Comparison of ENCODE assay signal across 1 cellular context in genomic region chr19:45178262-45179062, GRCh38.
TF ChIP-seq lines count a peak whose summit lies in the region.

BLOC1S3 (plus strand) TSS chr19:45178784; CDS start chr19:45179297, 513 bp downstream.

TF ChIP-seq in GM12878, 131 proteins besides CTCF, POLR2A, EP300 and RAD21 (continued from another document and continues in another):
- TF ChIP-seq ZBTB4 (CRISPR knock-in tag; IDR thresholded peaks at IDR 0.05) (no peak), ATF3 (IDR thresholded peaks at IDR 0.05; ENCODE audit: borderline replicate concordance, extremely low read depth, low read depth, low read length) (no peak; the same call in 1 of the 2 replicates), TBL1XR1 (IDR thresholded peaks at IDR 0.05; ENCODE audit: low read depth, low read length) (no peak), TCF12 (IDR thresholded peaks at IDR 0.05; ENCODE audit: low read depth, low read length) (no peak), ZSCAN29 (IDR thresholded peaks at IDR 0.05) (no peak), SMAD5 (IDR thresholded peaks at IDR 0.05; ENCODE audit: low read depth) (no peak), USF1 (IDR thresholded peaks at IDR 0.05; ENCODE audit: borderline replicate concordance, extremely low read length, insufficient read depth, low read depth, low read length) (peak; percentile 76), IRF3 (IDR thresholded peaks at IDR 0.05) (peak; percentile 80; the same call in 1 of the 2 replicates), MXI1 (IDR thresholded peaks at IDR 0.05; ENCODE audit: low read depth, low read length) (peak; percentile 98), NFIC (IDR thresholded peaks at IDR 0.05; ENCODE audit: low read depth, low read length) (no peak), LARP7 (IDR thresholded peaks at IDR 0.05) (no peak), CBX5 (IDR thresholded peaks at IDR 0.05; ENCODE audit: low read depth) (no peak), PBX3 (IDR thresholded peaks at IDR 0.05; ENCODE audit: insufficient replicate concordance, low read depth, low read length) (peak; percentile 78), ZNF384 (IDR thresholded peaks at IDR 0.05; ENCODE audit: borderline replicate concordance, low read depth, low read length) (no peak), BCL11A (IDR thresholded peaks at IDR 0.05; ENCODE audit: low read depth, low read length) (no peak), CREB1 (IDR thresholded peaks at IDR 0.05; ENCODE audit: low read depth) (peak; percentile 96), YBX1 (IDR thresholded peaks at IDR 0.05) (no peak), EED (IDR thresholded peaks at IDR 0.05; ENCODE audit: low read depth) (no peak), ESRRA (IDR thresholded peaks at IDR 0.05; ENCODE audit: low read length) (no peak), TAF1 (IDR thresholded peaks at IDR 0.05; ENCODE audit: borderline replicate concordance, low read depth, low read length) (peak; percentile 56; the same call in 1 of the 2 replicates), RELB (IDR thresholded peaks at IDR 0.05; ENCODE audit: low read depth) (peak; percentile 48; the same call in 1 of the 2 replicates), PAX8 (IDR thresholded peaks at IDR 0.05) (no peak), BACH1 (IDR thresholded peaks at IDR 0.05; ENCODE audit: borderline replicate concordance) (no peak), EGR1 (IDR thresholded peaks at IDR 0.05; ENCODE audit: borderline replicate concordance in 1 of 2, low read depth in 2 of 2, low read length in 2 of 2) (no peak), ATF7 (IDR thresholded peaks at IDR 0.05; ENCODE audit: low read depth) (peak; percentile 72; the same call in 1 of the 2 replicates), MTA3 (IDR thresholded peaks at IDR 0.05; ENCODE audit: borderline replicate concordance, low read length) (no peak), RB1 (IDR thresholded peaks at IDR 0.05; ENCODE audit: borderline replicate concordance) (no peak; the same call in 1 of the 2 replicates), USF2 (IDR thresholded peaks at IDR 0.05; ENCODE audit: borderline replicate concordance, low read depth, low read length) (peak; percentile 80), RAD51 (IDR thresholded peaks at IDR 0.05) (peak; percentile 99), E2F4 (IDR thresholded peaks at IDR 0.05; ENCODE audit: low read depth, low read length) (peak; percentile 84), MLLT1 (IDR thresholded peaks at IDR 0.05) (0 out of 2 replicates have a peak, but pooled peaks have one; percentile 27), TCF3 (IDR thresholded peaks at IDR 0.05; ENCODE audit: borderline replicate concordance, insufficient read depth, low read depth, low read length) (no peak), NFYA (IDR thresholded peaks at IDR 0.05; ENCODE audit: borderline replicate concordance, low read depth, low read length) (peak; percentile 44), STAT3 (IDR thresholded peaks at IDR 0.05; ENCODE audit: low read depth, low read length) (no peak), NR2F1 (conservative IDR thresholded peaks at IDR 0.05) (no peak), REST (IDR thresholded peaks at IDR 0.05; ENCODE audit: low read depth, low read length) (no peak), PKNOX1 (IDR thresholded peaks at IDR 0.05) (peak; percentile 97), GATAD2B (conservative IDR thresholded peaks at IDR 0.05; ENCODE audit: low read depth) (peak; percentile 80), GABPA (IDR thresholded peaks at IDR 0.05; ENCODE audit: low read depth) (no peak), HCFC1 (IDR thresholded peaks at IDR 0.05; ENCODE audit: low read length) (peak; percentile 34), MTA2 (IDR thresholded peaks at IDR 0.05; ENCODE audit: low read depth) (no peak), NR2C2 (IDR thresholded peaks at IDR 0.05; ENCODE audit: borderline replicate concordance, control insufficient read depth, insufficient read length, low read depth) (no peak), POLR2AphosphoS2 (IDR thresholded peaks at IDR 0.05; ENCODE audit: low read depth, low read length) (0 out of 2 replicates have a peak, but pooled peaks have one; percentile 65), KDM1A (IDR thresholded peaks at IDR 0.05; ENCODE audit: borderline replicate concordance) (no peak), NBN (IDR thresholded peaks at IDR 0.05) (peak; percentile 52; the same call in 1 of the 2 replicates)
